11 cellular contexts compared by ENCODE assay signal in genomic region chr20:49167811-49168507, GRCh38. TPM values are rescaled to one million over a fixed set of nuclear protein-coding genes. Genes with fewer than 3 reads are reported as not detected.
DNase-seq lines count a peak whose midpoint lies in the region; ATAC-seq, FAIRE-seq and TF ChIP-seq lines count a peak whose summit lies in the region.
"Had no signal": no experiment of that assay in that cellular context is flagged by ENCODE, and none has a peak within 500 bp of the region (broad histone marks: within the 10 kb centered on the region; RNA-seq: fewer than 3 reads in every experiment).

No MANE protein-coding gene starts in this region.

- no peak for FAIRE-seq in GM12878 (lab: Jason Lieb, UNC)

- H3K9me3 Mint-ChIP-seq in activated CD4-positive, alpha-beta T cell treated with anti-CD3 and anti-CD28 coated beads, Interleukin-2, amount 10 ng/mL, durations not matched to agents 24 days and 14 days, result no peaks in the 10 kb centered on the region

- H2AFZ ChIP-seq in GM12878 (ENCODE audit: control insufficient read depth, low read depth, low read length), result no peak overlapping the region
- H2AFZ ChIP-seq: hepatocyte had no signal

- no peak for TF ChIP-seq CTCF in GM12878 (IDR thresholded peaks at IDR 0.05 in 2 of 3, conservative IDR thresholded peaks at IDR 0.05 in 1 of 3; ENCODE audit: control insufficient read depth in 2 of 3, extremely low read depth in 1 of 3, insufficient read depth in 1 of 3, low read depth in 3 of 3, low read length in 3 of 3)
- no peak for TF ChIP-seq CTCF in liver (IDR thresholded peaks at IDR 0.05; ENCODE audit: low read depth, low read length, missing input control)
- TF ChIP-seq CTCF in tibial nerve (IDR thresholded peaks at IDR 0.05), result no peak
- no peak for TF ChIP-seq CTCF in testis (IDR thresholded peaks at IDR 0.05)

- CTCF ChIA-PET in GM12878 (lab: Yijun Ruan, JAX), result interaction anchor here (0.6 to 8.8 kb wide), 6 partner anchors 14 to 50 kb away, joined by 3 to 113 read pairs (median 16); partner anchors contain the start of gene DDX27

- H3K4me3 ChIP-seq in GM12878, result peak overlapping the region; percentile 62
- H3K4me3 ChIP-seq in liver (ENCODE audit: low read depth in 1 of 3, low read length in 3 of 3), result no peak overlapping the region
- no peak overlapping the region for H3K4me3 ChIP-seq in tibial nerve
- no peak overlapping the region for H3K4me3 ChIP-seq in testis
- H3K4me3 ChIP-seq: hepatocyte had no signal

- TF ChIP-seq EP300 in GM12878 (IDR thresholded peaks at IDR 0.05; ENCODE audit: borderline replicate concordance in 1 of 2, control insufficient read depth in 1 of 2, low read depth in 2 of 2, low read length in 2 of 2), result no peak
- TF ChIP-seq EP300 in tibial nerve (IDR thresholded peaks at IDR 0.05), result no peak

- peak overlapping the region; percentile 90 for H3K4me2 ChIP-seq in GM12878 (ENCODE audit: control insufficient read depth, insufficient read depth)
- H3K4me2 ChIP-seq: hepatocyte had no signal

- intact Hi-C loops in activated CD4-positive, alpha-beta T cell treated with anti-CD3 and anti-CD28 coated beads, Interleukin-2, amount 10 ng/mL, durations not matched to agents 24 days and 14 days (cut with micrococcal nuclease), result loop anchor here (2.0 to 10.0 kb wide), 5 partner anchors 19 to 427 kb away; partner anchors contain the start of genes DDX27 and ZNFX1
- intact Hi-C loops in GM12878 (cut with micrococcal nuclease; ENCODE audit: unreplicated experiment) (no loop called here), testis (cut with DNase I; ENCODE audit: low total_unique reads) (no loop called here)

- 46% methylated on average over 5 of the region's 5 CpGs for WGBS in GM12878 (ENCODE audit: insufficient coverage, insufficient replicate concordance, low lambda C conversion rate, missing lambda C conversion rate)
- WGBS in liver, result 33% methylated on average over 5 of the region's 5 CpGs
- 33 to 35% methylated on average over 5 of the region's 5 CpGs for whole genome bisulfite sequencing in tibial nerve, 2 donors
- 50 to 52% methylated on average over 5 of the region's 5 CpGs for WGBS in testis, 2 donors

- H3K27ac Mint-ChIP-seq in activated CD4-positive, alpha-beta T cell treated with anti-CD3 and anti-CD28 coated beads, Interleukin-2, amount 10 ng/mL, durations not matched to agents 24 days and 14 days, result peak overlapping the region; percentile 90
- H3K27ac Mint-ChIP-seq: progenitor cell of endocrine pancreas had no signal

- H3K36me3 Mint-ChIP-seq in activated CD4-positive, alpha-beta T cell treated with anti-CD3 and anti-CD28 coated beads, Interleukin-2, amount 10 ng/mL, durations not matched to agents 24 days and 14 days (ENCODE audit: low read depth), result peaks cover 35% of the 10 kb centered on the region

- peak overlapping the region; percentile 83 for H3K27ac ChIP-seq in GM12878 (ENCODE audit: control insufficient read depth, insufficient read depth)
- no peak overlapping the region for H3K27ac ChIP-seq in liver (ENCODE audit: low read depth in 1 of 2, low read length in 2 of 2)
- peak overlapping the region in 3 of 4 donors; percentile 34 to 75 (median 64) for H3K27ac ChIP-seq in tibial nerve
- H3K27ac ChIP-seq in testis, result no peak overlapping the region
- H3K27ac ChIP-seq: hepatocyte had no signal

- ATAC-seq in GM12878, result no peak
- no peak for ATAC-seq in GM19023 (IDR thresholded peaks at IDR 0.05; ENCODE audit: unreplicated experiment)

- no peaks in the 10 kb centered on the region for H4K20me1 ChIP-seq in GM12878 (ENCODE audit: control insufficient read depth, insufficient read depth)

- H3K4me1 Mint-ChIP-seq in activated CD4-positive, alpha-beta T cell treated with anti-CD3 and anti-CD28 coated beads, Interleukin-2, amount 10 ng/mL, durations not matched to agents 24 days and 14 days, result peaks cover 51% of the 10 kb centered on the region

- H3K9me3 ChIP-seq in GM12878 (replicated peaks; ENCODE audit: control insufficient read depth, insufficient read depth, low read length), result no peaks in the 10 kb centered on the region
- no peaks in the 10 kb centered on the region for H3K9me3 ChIP-seq in liver (ENCODE audit: control insufficient read depth in 4 of 4, low read length in 3 of 4)
- H3K9me3 ChIP-seq in tibial nerve, result no peaks in the 10 kb centered on the region
- H3K9me3 ChIP-seq in testis, result no peaks in the 10 kb centered on the region

- H3K9ac ChIP-seq in GM12878 (ENCODE audit: control insufficient read depth, insufficient read depth, low read length) (peak overlapping the region; percentile 33), liver (ENCODE audit: low read depth in 1 of 2, low read length in 2 of 2) (no peak overlapping the region)

- POLR2A ChIA-PET in GM12878 (lab: Charles Lee), result interaction anchor here (0.5 to 5.9 kb wide), 8 partner anchors 8 to 122 kb away, joined by 3 to 214 read pairs (median 4); partner anchors contain the start of genes CSE1L, DDX27 and STAU1

- no TSS peak for BruUV-seq in GM12878 (replicated peaks; lab: Mats Ljungman, UMichigan)

- H3K4me3 Mint-ChIP-seq in activated CD4-positive, alpha-beta T cell treated with anti-CD3 and anti-CD28 coated beads, Interleukin-2, amount 10 ng/mL, durations not matched to agents 24 days and 14 days, result peak overlapping the region; percentile 62

- peaks cover 40% of the 10 kb centered on the region for H3K4me1 ChIP-seq in GM12878 (ENCODE audit: control insufficient read depth, insufficient read depth, low read length)
- H3K4me1 ChIP-seq in liver (ENCODE audit: control insufficient read depth in 4 of 4, insufficient read depth in 4 of 4, low read length in 3 of 4), result peaks cover 6 to 15% (median 12%) of the 10 kb centered on the region in 4 donors
- peaks cover 0 to 58% (median 20%) of the 10 kb centered on the region in 4 donors for H3K4me1 ChIP-seq in tibial nerve
- peaks cover 7% of the 10 kb centered on the region for H3K4me1 ChIP-seq in testis

- TF ChIP-seq RAD21 in GM12878 (IDR thresholded peaks at IDR 0.05; ENCODE audit: insufficient read depth, low read depth, low read length), result no peak
- no peak for TF ChIP-seq RAD21 in liver (IDR thresholded peaks at IDR 0.05)

- in situ Hi-C loops in GM12878 (cut with MboI), result no loop called here

- DNase-seq in activated CD4-positive, alpha-beta T cell treated with anti-CD3 and anti-CD28 coated beads, Interleukin-2, amount 10 ng/mL, durations not matched to agents 24 days and 14 days, result no peak
- DNase-seq in activated CD4-positive, alpha-beta T cell treated with anti-CD3 and anti-CD28 coated beads, Interleukin-2, amount 50 U/mL, for 48 hours, result no peak
- DNase-seq in GM12878 (ENCODE audit: low read depth, low spot score) (no peak), tibial nerve (ENCODE audit: low spot score in 2 of 2) (no peak), testis (no peak), cerebellum (ENCODE audit: low spot score) (no peak)
- DNase-seq: NCI-H345 had no signal

- TF ChIP-seq POLR2A in GM12878 (IDR thresholded peaks at IDR 0.05; ENCODE audit: low read depth, low read length) (no peak), tibial nerve (IDR thresholded peaks at IDR 0.05) (no peak), testis (IDR thresholded peaks at IDR 0.05) (no peak)

- no peaks in the 10 kb centered on the region for H3K27me3 Mint-ChIP-seq in activated CD4-positive, alpha-beta T cell treated with anti-CD3 and anti-CD28 coated beads, Interleukin-2, amount 10 ng/mL, durations not matched to agents 24 days and 14 days
- H3K27me3 Mint-ChIP-seq: progenitor cell of endocrine pancreas had no signal

- peaks cover 75% of the 10 kb centered on the region for H3K79me2 ChIP-seq in GM12878 (ENCODE audit: control insufficient read depth, insufficient read depth, low read length)

- RAD21 ChIA-PET in GM12878 (lab: Charles Lee; ENCODE audit: unreplicated experiment), result interaction anchor here (0.6 to 7.3 kb wide), 7 partner anchors 9 to 1352 kb away, joined by 3 to 197 read pairs (median 8); partner anchors contain the start of genes DDX27 and STAU1

- peaks cover 7 to 9% of the 10 kb centered on the region in 2 experiments; a peak in 3 of 4 replicates for H3K36me3 ChIP-seq in GM12878 (ENCODE audit: control insufficient read depth in 2 of 2, insufficient read depth in 2 of 2, low read length in 1 of 2)
- H3K36me3 ChIP-seq in liver (ENCODE audit: control insufficient read depth in 4 of 4, insufficient read depth in 3 of 4, low read depth in 1 of 4, low read length in 3 of 4), result peaks cover 5 to 16% (median 11%) of the 10 kb centered on the region in 4 donors
- H3K36me3 ChIP-seq in tibial nerve, result peaks cover 0 to 21% (median 0%) of the 10 kb centered on the region in 3 donors
- H3K36me3 ChIP-seq in testis (ENCODE audit: low read depth, missing control alignments), result no peaks in the 10 kb centered on the region

- H3K27me3 ChIP-seq in GM12878 (replicated peaks in 1 of 2; ENCODE audit: control insufficient read depth in 2 of 2, insufficient read depth in 2 of 2, low read length in 1 of 2) (no peaks in the 10 kb centered on the region), liver (ENCODE audit: control insufficient read depth in 4 of 4, insufficient read depth in 4 of 4, low read length in 3 of 4) (no peaks in the 10 kb centered on the region), tibial nerve (no peaks in the 10 kb centered on the region), testis (no peaks in the 10 kb centered on the region)
- H3K27me3 ChIP-seq: hepatocyte had no signal

- SMC1A ChIA-PET in GM12878 (lab: Charles Lee; ENCODE audit: uncharacterized antibody, unreplicated experiment), result interaction anchor here (0.6 to 6.5 kb wide), 11 partner anchors 7 to 600 kb away, joined by 3 to 271 read pairs (median 4); partner anchors contain the start of genes DDX27 and STAU1

RNA-seq across cellular contexts. Expression of gene STAU1, which starts 20.2 kb away (rescaled TPM):
- 73.5 and 73.7 TPM in 2 replicates for total RNA-seq in activated CD4-positive, alpha-beta T cell treated with anti-CD3 and anti-CD28 coated beads, Interleukin-2, amount 10 ng/mL, durations not matched to agents 24 days and 14 days
- 26.2 and 28.5 TPM in 2 replicates for total RNA-seq in GM12878 (2013; cell fraction: nucleolus; rRNA removed)
- total RNA-seq in GM12878 (2014; rRNA removed) (28.2 and 29.0 TPM in 2 replicates), GM12878 (2014; rRNA removed; fragmentation: Illumina TruSeq; extraction: Trizol) (36.6 and 36.8 TPM in 2 replicates), GM12878 (2021) (60.9 and 61.4 TPM in 2 replicates), liver (10 to 100 TPM; 59.4 to 89.2 TPM), tibial nerve (10 to 100 TPM; 64.2 to 79.8 (median 70.9) TPM), testis (10 to 100 TPM; 85.0 to 95.4 TPM), cerebellum (36.0 TPM)
- polyA plus RNA-seq in GM12878 (2011; ENCODE audit: low read depth), result 22.3 TPM
- polyA plus RNA-seq in GM12878 (2011; rRNA removed) (46.8 and 48.8 TPM in 2 replicates), GM12878 (2014; fragmentation: Illumina TruSeq; extraction: Trizol) (64.3 and 70.9 TPM in 2 replicates), GM12878 (2014; fragmentation: Nextera tagmentation; extraction: Ambion mirVana) (10 to 100 TPM; 13.9 to 20.7 TPM), GM12878 (2014; rRNA removed) (40.2 and 42.5 TPM in 2 replicates), GM12878 (2016; fragmentation: Nextera tagmentation; extraction: Ambion mirVana) (10 to 100 TPM; 62.5 to 66.2 TPM), liver (10 to 100 TPM; 53.5 to 71.0 TPM), testis (ENCODE audit: insufficient read depth, low read depth, low replicate concordance) (77.3 TPM)
- 33.9 and 42.6 TPM in 2 replicates for polyA plus RNA-seq in GM12878 (2011; cell fraction: cytosol; rRNA removed)
- polyA plus RNA-seq in GM12878 (2011; cell fraction: nucleus; rRNA removed), result 26.3 and 33.1 TPM in 2 replicates
- polyA plus RNA-seq in GM12878 (2012), result 36.2 and 43.7 TPM in 2 replicates
- polyA minus RNA-seq in GM12878 (2011; rRNA and poly(A)+ RNA removed), result 36.2 and 41.6 TPM in 2 replicates
- polyA minus RNA-seq in GM12878 (2011; cell fraction: cytosol; rRNA and poly(A)+ RNA removed), result 26.5 and 29.3 TPM in 2 replicates
- 9.4 and 22.3 TPM in 2 replicates for polyA minus RNA-seq in GM12878 (2011; cell fraction: nucleus; rRNA and poly(A)+ RNA removed)

RNA-seq across cellular contexts. Expression of gene DDX27, which starts 51.3 kb away (rescaled TPM):
- total RNA-seq in activated CD4-positive, alpha-beta T cell treated with anti-CD3 and anti-CD28 coated beads, Interleukin-2, amount 10 ng/mL, durations not matched to agents 24 days and 14 days, result 56.5 and 56.9 TPM in 2 replicates
- total RNA-seq in GM12878 (2013; cell fraction: nucleolus; rRNA removed), result 38.5 and 40.4 TPM in 2 replicates
- total RNA-seq in GM12878 (2014; rRNA removed) (56.0 and 57.3 TPM in 2 replicates), GM12878 (2014; rRNA removed; fragmentation: Illumina TruSeq; extraction: Trizol) (55.0 and 59.4 TPM in 2 replicates), GM12878 (2021) (45.4 and 50.0 TPM in 2 replicates), liver (10 to 100 TPM; 13.8 to 16.0 TPM), tibial nerve (10 to 100 TPM; 24.5 to 33.4 (median 28.3) TPM), testis (10 to 100 TPM; 53.3 to 54.1 TPM), cerebellum (17.1 TPM)
- polyA plus RNA-seq in GM12878 (2011; ENCODE audit: low read depth), result 22.3 TPM
- polyA plus RNA-seq in GM12878 (2011; rRNA removed) (25.0 and 37.2 TPM in 2 replicates), GM12878 (2014; fragmentation: Illumina TruSeq; extraction: Trizol) (55.2 and 68.6 TPM in 2 replicates), GM12878 (2014; fragmentation: Nextera tagmentation; extraction: Ambion mirVana) (10 to 100 TPM; 19.8 to 33.4 TPM), GM12878 (2014; rRNA removed) (50.6 and 52.5 TPM in 2 replicates), GM12878 (2016; fragmentation: Nextera tagmentation; extraction: Ambion mirVana) (10 to 100 TPM; 74.9 to 78.8 TPM), liver (10 to 100 TPM in 1 of 2 donors, 1 to 10 TPM in 1; 8.8 to 12.1 TPM), testis (ENCODE audit: insufficient read depth, low read depth, low replicate concordance) (58.3 TPM)
- 56.5 and 62.8 TPM in 2 replicates for polyA plus RNA-seq in GM12878 (2011; cell fraction: cytosol; rRNA removed)
- 42.8 and 59.0 TPM in 2 replicates for polyA plus RNA-seq in GM12878 (2011; cell fraction: nucleus; rRNA removed)
- polyA plus RNA-seq in GM12878 (2012), result 32.7 and 33.1 TPM in 2 replicates
- polyA minus RNA-seq in GM12878 (2011; rRNA and poly(A)+ RNA removed), result 30.1 and 46.4 TPM in 2 replicates
- 21.0 TPM in 2 replicates for polyA minus RNA-seq in GM12878 (2011; cell fraction: cytosol; rRNA and poly(A)+ RNA removed)
- polyA minus RNA-seq in GM12878 (2011; cell fraction: nucleus; rRNA and poly(A)+ RNA removed), result 12.5 and 30.6 TPM in 2 replicates

Comparison
In these comparisons a context has a peak if more than half of its experiments do, and no peak if none do; other contexts are left out.
1. H3K27ac ChIP-seq: peak in GM12878 (single experiment) and tibial nerve (3 of 4); none in liver (0 of 2) and testis (0 of 2).